10 cellular contexts compared by ENCODE assay signal in genomic region chr18:23232331-23232730, GRCh38.
A peak's percentile ranks its signal among the peaks of the same experiment; 100 is the strongest.
DNase-seq lines count a peak whose midpoint lies in the region; ATAC-seq lines count a peak whose summit lies in the region.
"Had no signal": no experiment of that assay in that cellular context is flagged by ENCODE, and none has a peak within 500 bp of the region (broad histone marks: within the 10 kb centered on the region; RNA-seq: fewer than 3 reads in every experiment).

No MANE protein-coding gene starts in this region.

- no peaks in the 10 kb centered on the region for H3K27me3 Mint-ChIP-seq in CD4-positive, CD25-positive, alpha-beta regulatory T cell
- peaks cover 19% of the 10 kb centered on the region for H3K27me3 Mint-ChIP-seq in IgD-negative memory B cell
- H3K27me3 Mint-ChIP-seq in activated T-helper 17 cell treated with anti-CD3 and anti-CD28 coated beads, Interleukin-2, amount 50 U/mL, for 72 hours, result no peaks in the 10 kb centered on the region

- peak overlapping the region in 2 of 4 donors; percentile 18 to 33 for H3K4me3 Mint-ChIP-seq in CD4-positive, CD25-positive, alpha-beta regulatory T cell
- H3K4me3 Mint-ChIP-seq in IgD-negative memory B cell, result no peak overlapping the region
- H3K4me3 Mint-ChIP-seq in activated T-helper 17 cell treated with anti-CD3 and anti-CD28 coated beads, Interleukin-2, amount 50 U/mL, for 72 hours, result peak overlapping the region; percentile 70

- DNase-seq in CD4-positive, CD25-positive, alpha-beta regulatory T cell, result no peak
- DNase-seq in myocyte (ENCODE audit: low read depth) (peak; percentile 45), AML-193 (lab: John Stamatoyannopoulos, UW) (no peak), substantia nigra (lab: John Stamatoyannopoulos, UW) (no peak)
- no peak for DNase-seq in stimulated activated CD4-positive, alpha-beta T cell treated with anti-CD3 and anti-CD28 coated beads, Interleukin-4, amount 100 ng/mL, for 4 hours
- DNase-seq: NCI-H1930; stimulated activated CD4-positive, alpha-beta T cell treated with anti-CD3 and anti-CD28 coated beads, Interleukin-12 subunit alpha, Interleukin-12 subunit beta, amount 100 ng/mL, for 4 hours had no signal

- peaks cover 11 to 37% (median 21%) of the 10 kb centered on the region in 4 donors for H3K4me1 Mint-ChIP-seq in CD4-positive, CD25-positive, alpha-beta regulatory T cell
- H3K4me1 Mint-ChIP-seq in IgD-negative memory B cell, result peaks cover 19 to 36% (median 33%) of the 10 kb centered on the region in 3 donors
- peaks cover 17% of the 10 kb centered on the region for H3K4me1 Mint-ChIP-seq in activated T-helper 17 cell treated with anti-CD3 and anti-CD28 coated beads, Interleukin-2, amount 50 U/mL, for 72 hours

- no peaks in the 10 kb centered on the region for H3K9me3 Mint-ChIP-seq in CD4-positive, CD25-positive, alpha-beta regulatory T cell
- no peaks in the 10 kb centered on the region for H3K9me3 Mint-ChIP-seq in IgD-negative memory B cell
- H3K9me3 Mint-ChIP-seq in activated T-helper 17 cell treated with anti-CD3 and anti-CD28 coated beads, Interleukin-2, amount 50 U/mL, for 72 hours, result no peaks in the 10 kb centered on the region

- no peaks in the 10 kb centered on the region for H3K36me3 ChIP-seq in CD4-positive, CD25-positive, alpha-beta regulatory T cell (ENCODE audit: control insufficient read depth, insufficient read depth, low read length)

- H3K27ac ChIP-seq in CD4-positive, CD25-positive, alpha-beta regulatory T cell (ENCODE audit: insufficient read depth, low read length, poor library complexity, severe bottlenecking), result peak overlapping the region; percentile 89
- H3K27ac ChIP-seq in substantia nigra (ENCODE audit: low read depth, low read length, poor library complexity, severe bottlenecking), result no peak overlapping the region

- H3K9me3 ChIP-seq in CD4-positive, CD25-positive, alpha-beta regulatory T cell (ENCODE audit: control insufficient read depth in 2 of 2, low read length in 2 of 2), result no peaks in the 10 kb centered on the region

- no peak overlapping the region for H3K4me3 ChIP-seq in CD4-positive, CD25-positive, alpha-beta regulatory T cell (ENCODE audit: low read depth, low read length)

- no peaks in the 10 kb centered on the region for H3K36me3 Mint-ChIP-seq in CD4-positive, CD25-positive, alpha-beta regulatory T cell
- H3K36me3 Mint-ChIP-seq in IgD-negative memory B cell, result no peaks in the 10 kb centered on the region
- H3K36me3 Mint-ChIP-seq in activated T-helper 17 cell treated with anti-CD3 and anti-CD28 coated beads, Interleukin-2, amount 50 U/mL, for 72 hours (ENCODE audit: low read depth), result no peaks in the 10 kb centered on the region

- no peak for ATAC-seq in CD4-positive, CD25-positive, alpha-beta regulatory T cell (ENCODE audit: low read depth in 2 of 2)
- no peak for ATAC-seq in activated T-helper 17 cell treated with anti-CD3 and anti-CD28 coated beads, Interleukin-2, amount 50 U/mL, for 72 hours (replicated peaks)
- ATAC-seq in GM18907 (IDR thresholded peaks at IDR 0.05; ENCODE audit: unreplicated experiment), result no peak

- no peaks in the 10 kb centered on the region for H3K27me3 ChIP-seq in CD4-positive, CD25-positive, alpha-beta regulatory T cell (ENCODE audit: control insufficient read depth, insufficient read depth, low read length)

- H3K27ac Mint-ChIP-seq in CD4-positive, CD25-positive, alpha-beta regulatory T cell, result peak overlapping the region; percentile 76 to 91 (median 88)
- H3K27ac Mint-ChIP-seq in IgD-negative memory B cell, result peak overlapping the region; percentile 40 to 92 (median 80)
- H3K27ac Mint-ChIP-seq in activated T-helper 17 cell treated with anti-CD3 and anti-CD28 coated beads, Interleukin-2, amount 50 U/mL, for 72 hours, result peak overlapping the region; percentile 37

- peaks cover 37% of the 10 kb centered on the region for H3K4me1 ChIP-seq in CD4-positive, CD25-positive, alpha-beta regulatory T cell (ENCODE audit: control insufficient read depth, insufficient read depth, low read length, poor library complexity, severe bottlenecking)

Comparison
In these comparisons a context has a peak if more than half of its experiments do, and no peak if none do; other contexts are left out.
1. H3K27ac Mint-ChIP-seq: peak in every context shown above with its lines; median percentile 88 in CD4-positive, CD25-positive, alpha-beta regulatory T cell; 80 in IgD-negative memory B cell; 37 in activated T-helper 17 cell treated with anti-CD3 and anti-CD28 coated beads, Interleukin-2, amount 50 U/mL, for 72 hours.